In genomic region chr19:40831502-40832430, GRCh38 we compare ENCODE assay signal across 8 cellular contexts. TPM values are rescaled to one million over a fixed set of nuclear protein-coding genes. Genes with fewer than 3 reads are reported as not detected.
DNase-seq lines count a peak whose midpoint lies in the region; ATAC-seq and TF ChIP-seq lines count a peak whose summit lies in the region.

No MANE protein-coding gene starts in this region.

- H3K9me3 Mint-ChIP-seq in natural killer cell = peaks cover 0 to 3% of the 10 kb centered on the region in 2 donors
- peaks cover 4% of the 10 kb centered on the region for H3K9me3 Mint-ChIP-seq in natural killer cell treated with Interleukin-12 subunit alpha and Interleukin-12 subunit beta and Interleukin-15 and Interleukin-18, amount 100 ng/mL, for 72 hours

- H3K27ac Mint-ChIP-seq in natural killer cell = peak overlapping the region; percentile 27 to 85
- no peak overlapping the region for H3K27ac Mint-ChIP-seq in natural killer cell treated with Interleukin-12 subunit alpha and Interleukin-12 subunit beta and Interleukin-15 and Interleukin-18, amount 100 ng/mL, for 72 hours

- H3K4me2 ChIP-seq in hepatocyte = no peak overlapping the region

- ATAC-seq in natural killer cell (no peak), GM18511 (IDR thresholded peaks at IDR 0.05; ENCODE audit: unreplicated experiment) (no peak), GM21515 (IDR thresholded peaks at IDR 0.05; ENCODE audit: unreplicated experiment) (no peak), GM19467 (IDR thresholded peaks at IDR 0.05; ENCODE audit: unreplicated experiment) (no peak)
- no peak for ATAC-seq in natural killer cell treated with Interleukin-12 subunit alpha and Interleukin-12 subunit beta and Interleukin-15 and Interleukin-18, amount 100 ng/mL, for 72 hours

- H3K4me3 ChIP-seq in hepatocyte (no peak overlapping the region), WERI-Rb-1 (ENCODE audit: low read depth, low read length) (no peak overlapping the region)

- TF ChIP-seq CTCF in natural killer cell (IDR thresholded peaks at IDR 0.05) (no peak), hepatocyte (IDR thresholded peaks at IDR 0.05; ENCODE audit: poor library complexity) (no peak), WERI-Rb-1 (IDR thresholded peaks at IDR 0.05; ENCODE audit: low read depth, low read length) (no peak)

- H3K79me2 ChIP-seq in hepatocyte = no peaks in the 10 kb centered on the region

- H3K4me1 ChIP-seq in hepatocyte (ENCODE audit: insufficient read depth) = peaks cover 19% of the 10 kb centered on the region

- H3K27ac ChIP-seq in hepatocyte (peak overlapping the region; percentile 92), WERI-Rb-1 (no peak overlapping the region)

- H3K36me3 ChIP-seq in hepatocyte (replicated peaks; ENCODE audit: insufficient read depth, low read depth) = no peaks in the 10 kb centered on the region
- 0 out of 2 replicates have a peak, but pooled peaks cover 3% of the 10 kb centered on the region for H3K36me3 ChIP-seq in WERI-Rb-1

- no peaks in the 10 kb centered on the region for H4K20me1 ChIP-seq in hepatocyte (ENCODE audit: insufficient read depth, poor library complexity, severe bottlenecking)

- H2AFZ ChIP-seq in hepatocyte = no peak overlapping the region

- intact Hi-C loops in natural killer cell (cut with micrococcal nuclease) = no loop called here

- H3K4me3 Mint-ChIP-seq in natural killer cell = no peak overlapping the region
- no peak overlapping the region for H3K4me3 Mint-ChIP-seq in natural killer cell treated with Interleukin-12 subunit alpha and Interleukin-12 subunit beta and Interleukin-15 and Interleukin-18, amount 100 ng/mL, for 72 hours

- H3K9me2 ChIP-seq in hepatocyte (replicated peaks; ENCODE audit: insufficient read depth) = no peaks in the 10 kb centered on the region

- no peaks in the 10 kb centered on the region for H3K36me3 Mint-ChIP-seq in natural killer cell
- peaks cover 5% of the 10 kb centered on the region for H3K36me3 Mint-ChIP-seq in natural killer cell treated with Interleukin-12 subunit alpha and Interleukin-12 subunit beta and Interleukin-15 and Interleukin-18, amount 100 ng/mL, for 72 hours

- H3K27me3 ChIP-seq in hepatocyte (no peaks in the 10 kb centered on the region), WERI-Rb-1 (ENCODE audit: insufficient read depth, low read depth, severe bottlenecking) (no peaks in the 10 kb centered on the region)

- H3K4me1 Mint-ChIP-seq in natural killer cell = peaks cover 19 to 32% of the 10 kb centered on the region in 2 donors
- H3K4me1 Mint-ChIP-seq in natural killer cell treated with Interleukin-12 subunit alpha and Interleukin-12 subunit beta and Interleukin-15 and Interleukin-18, amount 100 ng/mL, for 72 hours (ENCODE audit: low read depth in 2 of 2) = peaks cover 14 to 15% of the 10 kb centered on the region in 2 donors

- H3K9me3 ChIP-seq in hepatocyte (ENCODE audit: low read depth) (no peaks in the 10 kb centered on the region), WERI-Rb-1 (ENCODE audit: severe bottlenecking) (no peaks in the 10 kb centered on the region)

- 47% methylated on average over 7 of the region's 7 CpGs for WGBS in hepatocyte (ENCODE audit: low lambda C conversion rate, missing lambda C conversion rate)

- DNase-seq in natural killer cell (no peak), SW 1271 (lab: John Stamatoyannopoulos, UW) (peak; percentile 7 to 32), hepatocyte (ENCODE audit: low spot score) (peak; percentile 92), WERI-Rb-1 (no peak)
- DNase-seq in natural killer cell treated with Interleukin-12 subunit alpha and Interleukin-12 subunit beta and Interleukin-15 and Interleukin-18, amount 100 ng/mL, for 72 hours (ENCODE audit: low spot score) = no peak

- H3K27me3 Mint-ChIP-seq in natural killer cell (ENCODE audit: low read depth in 2 of 2) = no peaks in the 10 kb centered on the region
- no peaks in the 10 kb centered on the region for H3K27me3 Mint-ChIP-seq in natural killer cell treated with Interleukin-12 subunit alpha and Interleukin-12 subunit beta and Interleukin-15 and Interleukin-18, amount 100 ng/mL, for 72 hours

RNA-seq across cellular contexts. Expression of gene CYP2A6, which starts 18.5 kb away (rescaled TPM):
- total RNA-seq in natural killer cell = not detected
- total RNA-seq in natural killer cell treated with Interleukin-12 subunit alpha and Interleukin-12 subunit beta and Interleukin-15 and Interleukin-18, amount 100 ng/mL, for 72 hours = not detected
- total RNA-seq in hepatocyte = 1.1 and 1.4 TPM in 2 replicates
- polyA plus RNA-seq in hepatocyte = 0.50 and 1.7 TPM in 2 replicates

RNA-seq across cellular contexts. Expression of gene EGLN2, which starts 32.8 kb away (rescaled TPM):
- 100 to 1,000 TPM; 104 to 156 (median 151) TPM for total RNA-seq in natural killer cell
- total RNA-seq in natural killer cell treated with Interleukin-12 subunit alpha and Interleukin-12 subunit beta and Interleukin-15 and Interleukin-18, amount 100 ng/mL, for 72 hours = 100 to 1,000 TPM; 119 to 136 TPM
- 84.4 and 88.4 TPM in 2 replicates for total RNA-seq in hepatocyte
- polyA plus RNA-seq in hepatocyte = 119 and 121 TPM in 2 replicates

RNA-seq across cellular contexts. Expression of gene CYP2A7, which starts 50.3 kb away (rescaled TPM):
- total RNA-seq in natural killer cell (not detected), hepatocyte (not detected in 2 replicates)
- not detected for total RNA-seq in natural killer cell treated with Interleukin-12 subunit alpha and Interleukin-12 subunit beta and Interleukin-15 and Interleukin-18, amount 100 ng/mL, for 72 hours
- not detected in 2 replicates for polyA plus RNA-seq in hepatocyte

RNA-seq across cellular contexts. Expression of gene RAB4B, which starts 53.7 kb away (rescaled TPM):
- total RNA-seq in natural killer cell = 10 to 100 TPM; 97.8 to 99.8 (median 98.6) TPM
- total RNA-seq in natural killer cell treated with Interleukin-12 subunit alpha and Interleukin-12 subunit beta and Interleukin-15 and Interleukin-18, amount 100 ng/mL, for 72 hours = 100 to 1,000 TPM in 1 of 2 donors, 10 to 100 TPM in 1; 83.3 to 128 TPM
- 20.2 and 29.1 TPM in 2 replicates for total RNA-seq in hepatocyte
- polyA plus RNA-seq in hepatocyte = 49.3 and 60.8 TPM in 2 replicates

RNA-seq across cellular contexts. Expression of gene MIA, which starts 56.4 kb away (rescaled TPM):
- total RNA-seq in natural killer cell (not detected), hepatocyte (0.88 TPM in 1 of 2 replicates, not detected in the other)
- 1 to 10 TPM; 1.1 to 2.4 TPM for total RNA-seq in natural killer cell treated with Interleukin-12 subunit alpha and Interleukin-12 subunit beta and Interleukin-15 and Interleukin-18, amount 100 ng/mL, for 72 hours
- 0.86 and 2.0 TPM in 2 replicates for polyA plus RNA-seq in hepatocyte

Comparison
In these comparisons a context has a peak if more than half of its experiments do, and no peak if none do; other contexts are left out.
1. H3K27ac Mint-ChIP-seq: peak in natural killer cell (2 of 2); none in natural killer cell treated with Interleukin-12 subunit alpha and Interleukin-12 subunit beta and Interleukin-15 and Interleukin-18, amount 100 ng/mL, for 72 hours (0 of 2).
2. DNase-seq: peak in SW 1271 (2 of 2) and hepatocyte (single experiment); none in natural killer cell (single experiment), natural killer cell treated with Interleukin-12 subunit alpha and Interleukin-12 subunit beta and Interleukin-15 and Interleukin-18, amount 100 ng/mL, for 72 hours (single experiment) and WERI-Rb-1 (single experiment).